18 cellular contexts compared by ENCODE assay signal in the genomic region with DNA sequence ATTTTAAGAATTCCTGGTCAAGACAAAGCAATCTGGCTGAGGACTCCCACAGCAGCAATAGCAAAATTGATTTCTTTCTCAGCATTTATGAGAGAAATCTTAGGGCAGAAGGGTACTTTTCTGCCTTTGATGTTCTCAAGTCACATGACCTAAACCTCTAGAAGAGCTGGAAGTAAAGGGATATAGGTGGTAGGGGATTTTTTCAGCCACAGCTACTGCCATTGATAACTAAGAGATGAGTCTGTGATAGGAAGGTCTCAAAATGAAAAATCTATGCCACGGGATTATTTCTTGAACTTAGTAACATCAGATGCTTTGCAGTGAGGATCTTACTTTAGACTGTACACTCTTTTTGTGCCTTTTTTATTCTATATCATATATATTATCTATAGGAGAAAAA. TPM values are rescaled to one million over a fixed set of nuclear protein-coding genes. Genes with fewer than 3 reads are reported as not detected.
DNase-seq lines count a peak whose midpoint lies in the region; ATAC-seq, FAIRE-seq and TF ChIP-seq lines count a peak whose summit lies in the region.
"Had no signal": no experiment of that assay in that cellular context is flagged by ENCODE, and none has a peak within 500 bp of the region (broad histone marks: within the 10 kb centered on the region; RNA-seq: fewer than 3 reads in every experiment).

No MANE protein-coding gene starts in this region.

- H3K4me3 ChIP-seq in KMS-11 (IDR thresholded peaks at IDR 0.05; ENCODE audit: insufficient read depth, low read depth, low read length) (no peak overlapping the region), GM12878 (no peak overlapping the region), smooth muscle cell (no peak overlapping the region)
- H3K4me3 ChIP-seq: MG63, PC-9 had no signal

- no peak overlapping the region for H3K4me3 Mint-ChIP-seq in activated naive CD4-positive, alpha-beta T cell treated with anti-CD3 and anti-CD28 coated beads for 36 hours

- intact Hi-C loops in activated naive CD4-positive, alpha-beta T cell treated with anti-CD3 and anti-CD28 coated beads for 36 hours (cut with micrococcal nuclease) = loop anchor here (2.0 kb wide), 1 partner anchor 14 kb away; no protein-coding TSS in a partner anchor
- intact Hi-C loops in GM12878 (cut with micrococcal nuclease; ENCODE audit: unreplicated experiment) = no loop called here

- in situ Hi-C loops in GM12878 (cut with MboI) = no loop called here

- TF ChIP-seq POLR2A in GM12878 (IDR thresholded peaks at IDR 0.05; ENCODE audit: low read depth, low read length) = no peak

- peaks cover 36% of the 10 kb centered on the region for H3K4me1 Mint-ChIP-seq in activated naive CD4-positive, alpha-beta T cell treated with anti-CD3 and anti-CD28 coated beads for 36 hours (ENCODE audit: low read depth)

- no peaks in the 10 kb centered on the region for H3K27me3 Mint-ChIP-seq in activated naive CD4-positive, alpha-beta T cell treated with anti-CD3 and anti-CD28 coated beads for 36 hours (ENCODE audit: low read depth)
- H3K27me3 Mint-ChIP-seq: CD4-positive, CD25-positive, alpha-beta regulatory T cell had no signal

- H3K9ac ChIP-seq in KMS-11 (no peak overlapping the region), GM12878 (ENCODE audit: control insufficient read depth, insufficient read depth, low read length) (no peak overlapping the region), smooth muscle cell (ENCODE audit: low read depth) (no peak overlapping the region)

- POLR2A ChIA-PET in GM12878 (lab: Charles Lee) = no interaction called here

- peaks cover 46% of the 10 kb centered on the region for H3K36me3 Mint-ChIP-seq in activated naive CD4-positive, alpha-beta T cell treated with anti-CD3 and anti-CD28 coated beads for 36 hours (ENCODE audit: low read depth)

- no peaks in the 10 kb centered on the region for H3K27me3 ChIP-seq in KMS-11 (ENCODE audit: insufficient read depth, low read depth)
- H3K27me3 ChIP-seq in GM12878 (replicated peaks in 1 of 2; ENCODE audit: control insufficient read depth in 2 of 2, insufficient read depth in 2 of 2, low read length in 1 of 2) = no peaks in the 10 kb centered on the region
- H3K27me3 ChIP-seq in smooth muscle cell (ENCODE audit: low read depth) = no peaks in the 10 kb centered on the region
- H3K27me3 ChIP-seq: MG63 had no signal

- TF ChIP-seq EP300 in GM12878 (IDR thresholded peaks at IDR 0.05; ENCODE audit: borderline replicate concordance in 1 of 2, control insufficient read depth in 1 of 2, low read depth in 2 of 2, low read length in 2 of 2) = no peak

- SMC1A ChIA-PET in GM12878 (lab: Charles Lee; ENCODE audit: uncharacterized antibody, unreplicated experiment) = interaction anchor here (0.7 to 1.2 kb wide), 5 partner anchors 22 to 186 kb away, joined by 3 to 4 read pairs (median 3); no protein-coding TSS in a partner anchor

- H3K36me3 ChIP-seq in KMS-11 (ENCODE audit: insufficient read depth) (peaks cover 91% of the 10 kb centered on the region), GM12878 (ENCODE audit: control insufficient read depth in 2 of 2, insufficient read depth in 2 of 2, low read length in 1 of 2) (peaks cover 14 to 16% of the 10 kb centered on the region in 2 experiments), smooth muscle cell (ENCODE audit: low read depth) (peaks cover 56% of the 10 kb centered on the region)

- RAD21 ChIA-PET in GM12878 (lab: Charles Lee; ENCODE audit: unreplicated experiment) = interaction anchor here (1.2 kb wide), 1 partner anchor 22 kb away, joined by 6 read pairs; no protein-coding TSS in a partner anchor

- no peak overlapping the region for H2AFZ ChIP-seq in KMS-11 (ENCODE audit: low read depth)
- H2AFZ ChIP-seq in GM12878 (ENCODE audit: control insufficient read depth, low read depth, low read length) = no peak overlapping the region
- H2AFZ ChIP-seq in smooth muscle cell (ENCODE audit: low read depth) = no peak overlapping the region
- H2AFZ ChIP-seq: PC-9 had no signal

- peaks cover 24% of the 10 kb centered on the region for H3F3A ChIP-seq in smooth muscle cell (ENCODE audit: low read depth)

- H3K27ac ChIP-seq in KMS-11 = peak overlapping the region; percentile 5; the same call in 1 of the 2 replicates
- H3K27ac ChIP-seq in GM12878 (ENCODE audit: control insufficient read depth, insufficient read depth) = no peak overlapping the region
- peak overlapping the region; percentile 17 for H3K27ac ChIP-seq in smooth muscle cell (ENCODE audit: low read depth)
- H3K27ac ChIP-seq: HL-60, PC-9 had no signal

- TSS peak; percentile 46 for BruUV-seq in GM12878 (replicated peaks; lab: Mats Ljungman, UMichigan)

- peak overlapping the region; percentile 55 for H3K27ac Mint-ChIP-seq in activated naive CD4-positive, alpha-beta T cell treated with anti-CD3 and anti-CD28 coated beads for 36 hours

- no peak for DNase-seq in activated naive CD4-positive, alpha-beta T cell treated with anti-CD3 and anti-CD28 coated beads for 36 hours
- no peak for DNase-seq in activated naive CD4-positive, alpha-beta T cell treated with anti-CD3 and anti-CD28 coated beads, Interleukin-2, amount 50 U/mL, for 16 hours
- no peak for DNase-seq in GM12878 (ENCODE audit: low read depth, low spot score)
- DNase-seq in smooth muscle cell (lab: John Stamatoyannopoulos, UW; ENCODE audit: unreplicated experiment) = no peak
- DNase-seq in GM10266 (ENCODE audit: extremely low spot score) = no peak
- DNase-seq: CD4-positive, CD25-positive, alpha-beta regulatory T cell; DMS79 treated with DMSO at 0.1 percent for 48 hours; GDM1; GOT3; MG63; NCI-H1092 treated with DMSO at 0.1 percent for 48 hours; NCI-H1694 treated with DMSO at 0.1 percent for 48 hours; NCI-H446; NCI-H748 treated with DMSO at 0.1 percent for 48 hours; PC-9 had no signal

- H3K9me3 Mint-ChIP-seq in activated naive CD4-positive, alpha-beta T cell treated with anti-CD3 and anti-CD28 coated beads for 36 hours = no peaks in the 10 kb centered on the region
- H3K9me3 Mint-ChIP-seq: CD4-positive, CD25-positive, alpha-beta regulatory T cell had no signal

- H4K20me1 ChIP-seq in KMS-11 (ENCODE audit: insufficient read depth) (no peaks in the 10 kb centered on the region), GM12878 (ENCODE audit: control insufficient read depth, insufficient read depth) (no peaks in the 10 kb centered on the region), smooth muscle cell (ENCODE audit: low read depth) (peaks cover 88% of the 10 kb centered on the region)

- peaks cover 99% of the 10 kb centered on the region for H3K4me1 ChIP-seq in KMS-11 (ENCODE audit: low read depth, poor library complexity, severe bottlenecking)
- H3K4me1 ChIP-seq in GM12878 (ENCODE audit: control insufficient read depth, insufficient read depth, low read length) = no peaks in the 10 kb centered on the region
- H3K4me1 ChIP-seq in smooth muscle cell (ENCODE audit: low read depth) = no peaks in the 10 kb centered on the region

- CTCF ChIA-PET in activated naive CD4-positive, alpha-beta T cell treated with anti-CD3 and anti-CD28 coated beads for 36 hours (lab: Charles Lee) = interaction anchor here (0.9 kb wide), 1 partner anchor 22 kb away, joined by 3 read pairs; no protein-coding TSS in a partner anchor
- CTCF ChIA-PET in GM12878 (lab: Yijun Ruan, JAX) = interaction anchor here (1.9 to 4.1 kb wide), 2 partner anchors 23 to 242 kb away, joined by 11 to 16 read pairs; no protein-coding TSS in a partner anchor

- no peak overlapping the region for H3K4me2 ChIP-seq in KMS-11
- no peak overlapping the region for H3K4me2 ChIP-seq in GM12878 (ENCODE audit: control insufficient read depth, insufficient read depth)
- no peak overlapping the region for H3K4me2 ChIP-seq in smooth muscle cell
- H3K4me2 ChIP-seq: PC-9 had no signal

- TF ChIP-seq RAD21 in GM12878 (IDR thresholded peaks at IDR 0.05; ENCODE audit: insufficient read depth, low read depth, low read length) = no peak

- no peaks in the 10 kb centered on the region for H3K9me3 ChIP-seq in GM12878 (replicated peaks; ENCODE audit: control insufficient read depth, insufficient read depth, low read length)
- H3K9me3 ChIP-seq in smooth muscle cell (replicated peaks; ENCODE audit: low read depth) = peaks cover 3% of the 10 kb centered on the region
- H3K9me3 ChIP-seq: MG63 had no signal

- WGBS in GM12878 (ENCODE audit: insufficient coverage, insufficient replicate concordance, low lambda C conversion rate, missing lambda C conversion rate) = 0% methylated on average over 1 of the region's 1 CpG
- 100% methylated on average over 1 of the region's 1 CpG for WGBS in smooth muscle cell (ENCODE audit: low lambda C conversion rate)

- TF ChIP-seq CTCF in KMS-11 (conservative IDR thresholded peaks at IDR 0.05; ENCODE audit: low read depth, low read length) (no peak), GM12878 (IDR thresholded peaks at IDR 0.05 in 2 of 3, conservative IDR thresholded peaks at IDR 0.05 in 1 of 3; ENCODE audit: control insufficient read depth in 2 of 3, extremely low read depth in 1 of 3, insufficient read depth in 1 of 3, low read depth in 3 of 3, low read length in 3 of 3) (no peak), smooth muscle cell (IDR thresholded peaks at IDR 0.05; ENCODE audit: borderline replicate concordance, insufficient read depth, poor library complexity, severe bottlenecking) (no peak), GM10266 (IDR thresholded peaks at IDR 0.05; ENCODE audit: control insufficient read depth, insufficient read depth, low read depth, missing control alignments) (no peak)

- H3K79me2 ChIP-seq in KMS-11 (ENCODE audit: insufficient read depth, low read depth) (peaks cover 87% of the 10 kb centered on the region), GM12878 (ENCODE audit: control insufficient read depth, insufficient read depth, low read length) (no peaks in the 10 kb centered on the region), smooth muscle cell (ENCODE audit: low read depth) (peaks cover 84% of the 10 kb centered on the region)

- peak; percentile 26 for ATAC-seq in GM12878
- ATAC-seq in GM18520 (IDR thresholded peaks at IDR 0.05; ENCODE audit: unreplicated experiment) = no peak

- FAIRE-seq in GM12878 (lab: Jason Lieb, UNC) = no peak

RNA-seq across cellular contexts. Expression of a gene that starts 35.6 kb away (rescaled TPM):
- 100 to 1,000 TPM in 1 of 2 experiments, 10 to 100 TPM in 1; 93.4 to 103 TPM for total RNA-seq in activated naive CD4-positive, alpha-beta T cell treated with anti-CD3 and anti-CD28 coated beads for 36 hours
- 246 and 249 TPM in 2 replicates for total RNA-seq in GM12878 (2013; cell fraction: nucleolus; rRNA removed)
- 10.6 and 10.7 TPM in 2 replicates for total RNA-seq in GM12878 (2014; rRNA removed)
- total RNA-seq in GM12878 (2014; rRNA removed; fragmentation: Illumina TruSeq; extraction: Trizol) = 17.2 and 20.9 TPM in 2 replicates
- total RNA-seq in GM12878 (2021) = 14.2 and 14.4 TPM in 2 replicates
- polyA plus RNA-seq in GM12878 (2011; ENCODE audit: low read depth) = 2.6 TPM
- polyA plus RNA-seq in GM12878 (2011; rRNA removed) = 139 and 232 TPM in 2 replicates
- polyA plus RNA-seq in GM12878 (2011; cell fraction: cytosol; rRNA removed) = 64.4 and 71.0 TPM in 2 replicates
- polyA plus RNA-seq in GM12878 (2011; cell fraction: nucleus; rRNA removed) = 91.8 and 137 TPM in 2 replicates
- polyA plus RNA-seq in GM12878 (2012) = 5.5 and 6.8 TPM in 2 replicates
- polyA plus RNA-seq in GM12878 (2014; fragmentation: Illumina TruSeq; extraction: Trizol) = 9.1 and 12.9 TPM in 2 replicates
- polyA plus RNA-seq in GM12878 (2014; fragmentation: Nextera tagmentation; extraction: Ambion mirVana) = 1 to 10 TPM; 1.5 to 1.8 TPM
- polyA plus RNA-seq in GM12878 (2014; rRNA removed) = 4.8 and 5.1 TPM in 2 replicates
- polyA plus RNA-seq in GM12878 (2016; fragmentation: Nextera tagmentation; extraction: Ambion mirVana) = 10 to 100 TPM; 13.0 to 13.8 TPM
- 311 and 430 TPM in 2 replicates for polyA minus RNA-seq in GM12878 (2011; rRNA and poly(A)+ RNA removed)
- 125 and 166 TPM in 2 replicates for polyA minus RNA-seq in GM12878 (2011; cell fraction: cytosol; rRNA and poly(A)+ RNA removed)
- 130 and 132 TPM in 2 replicates for polyA minus RNA-seq in GM12878 (2011; cell fraction: nucleus; rRNA and poly(A)+ RNA removed)
- total RNA-seq in smooth muscle cell = 1,401 and 1,456 TPM in 2 replicates
- polyA plus RNA-seq in smooth muscle cell = 555 and 672 TPM in 2 replicates
